ENCODE assay signal across 12 cellular contexts in genomic region chr13:60427285-60427684, GRCh38.
DNase-seq lines count a peak whose midpoint lies in the region; ATAC-seq and TF ChIP-seq lines count a peak whose summit lies in the region.
"Had no signal": no experiment of that assay in that cellular context is flagged by ENCODE, and none has a peak within 500 bp of the region (broad histone marks: within the 10 kb centered on the region; RNA-seq: fewer than 3 reads in every experiment).

No MANE protein-coding gene starts in this region.

- peak overlapping the region; percentile 2 for H3K9ac ChIP-seq in iPS-15b (ENCODE audit: low read depth, low read length)

- TF ChIP-seq CTCF in GM10266 (IDR thresholded peaks at IDR 0.05; ENCODE audit: control insufficient read depth, insufficient read depth, low read depth, missing control alignments), result no peak

- H3K27me3 ChIP-seq in iPS-15b (ENCODE audit: control insufficient read depth, insufficient read depth, low read length), result no peaks in the 10 kb centered on the region
- H3K27me3 ChIP-seq: gastroesophageal sphincter, left lung had no signal

- H3K9me3 ChIP-seq in iPS-15b (ENCODE audit: control insufficient read depth, insufficient read depth, low read length), result no peaks in the 10 kb centered on the region
- H3K9me3 ChIP-seq: gastroesophageal sphincter, left lung had no signal

- ATAC-seq in GM18517 (IDR thresholded peaks at IDR 0.05; ENCODE audit: unreplicated experiment) (peak; percentile 45), GM19467 (IDR thresholded peaks at IDR 0.05; ENCODE audit: unreplicated experiment) (peak; percentile 41), HG03095 (IDR thresholded peaks at IDR 0.05; ENCODE audit: unreplicated experiment) (peak; percentile 45)
- ATAC-seq: gastroesophageal sphincter, left lung had no signal

- no peak overlapping the region for H3K4me3 ChIP-seq in iPS-15b (ENCODE audit: low read depth, low read length)
- H3K4me3 ChIP-seq: gastroesophageal sphincter, left lung had no signal

- H3K4me1 ChIP-seq in iPS-15b (ENCODE audit: control insufficient read depth, insufficient read depth, low read length), result no peaks in the 10 kb centered on the region
- H3K4me1 ChIP-seq: left lung had no signal

- H3K36me3 ChIP-seq in iPS-15b (ENCODE audit: control insufficient read depth, insufficient read depth, low read length), result no peaks in the 10 kb centered on the region
- H3K36me3 ChIP-seq: gastroesophageal sphincter, left lung had no signal

- DNase-seq in GM10266 (ENCODE audit: extremely low spot score) (no peak), NAMALWA (ENCODE audit: low spot score) (no peak), Kasumi-1 (lab: John Stamatoyannopoulos, UW) (no peak)
- DNase-seq: HFFc6, IMR-90, left lung, NCI-H1694 treated with DMSO at 0.1 percent for 48 hours had no signal
